23 cellular contexts compared by ENCODE assay signal in the genomic region with DNA sequence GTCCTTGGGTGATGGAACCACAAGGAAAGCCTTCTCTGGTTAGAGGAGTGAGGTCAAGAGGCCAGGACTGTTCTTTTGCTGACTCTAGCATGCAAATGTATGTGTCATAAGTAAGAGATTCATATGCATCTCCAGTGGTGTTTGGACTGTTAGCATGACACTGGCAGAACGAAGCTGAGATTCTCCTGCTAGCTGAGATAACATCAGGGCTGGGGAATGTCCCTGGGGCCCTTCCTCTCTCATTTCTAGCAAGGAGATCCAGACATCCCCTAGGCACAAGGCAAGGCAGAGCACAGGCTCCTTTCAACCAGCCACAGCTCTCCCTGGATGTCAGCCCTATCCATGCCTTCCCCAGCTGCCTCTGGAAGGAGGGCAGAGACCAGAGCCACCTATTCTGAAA.
DNase-seq lines count a peak whose midpoint lies in the region; ATAC-seq and TF ChIP-seq lines count a peak whose summit lies in the region.
"Had no signal": no experiment of that assay in that cellular context is flagged by ENCODE, and none has a peak within 500 bp of the region (broad histone marks: within the 10 kb centered on the region; RNA-seq: fewer than 3 reads in every experiment).

No MANE protein-coding gene starts in this region.

- H3K27me3 Mint-ChIP-seq in chondrocyte (ENCODE audit: low read depth) (no peaks in the 10 kb centered on the region), neural crest cell (ENCODE audit: low read depth) (no peaks in the 10 kb centered on the region)
- H3K27me3 Mint-ChIP-seq: activated B cell treated with CpG ODN at 0.5 μM for 24 hours had no signal

- H3K27ac Mint-ChIP-seq in chondrocyte (ENCODE audit: unreplicated experiment) (peak overlapping the region; percentile 39), neural crest cell (ENCODE audit: unreplicated experiment) (peak overlapping the region; percentile 6)
- H3K27ac Mint-ChIP-seq: activated B cell treated with CpG ODN at 0.5 μM for 24 hours; activated CD8-positive, alpha-beta T cell treated with anti-CD3 and anti-CD28 coated beads, Interleukin-2, amount 10 ng/mL, durations not matched to agents 7 days and 5 days; type B pancreatic cell had no signal

- H3K9me3 Mint-ChIP-seq in chondrocyte (ENCODE audit: low read depth), result no peaks in the 10 kb centered on the region
- no peaks in the 10 kb centered on the region for H3K9me3 Mint-ChIP-seq in neural crest cell
- H3K9me3 Mint-ChIP-seq: nephron, type B pancreatic cell had no signal

- ATAC-seq in HG03175 (IDR thresholded peaks at IDR 0.05; ENCODE audit: unreplicated experiment) (no peak), HG03025 (IDR thresholded peaks at IDR 0.05; ENCODE audit: low FRiP score, unreplicated experiment) (no peak)
- ATAC-seq: activated CD8-positive, alpha-beta T cell treated with anti-CD3 and anti-CD28 coated beads, Interleukin-2, amount 10 ng/mL, durations not matched to agents 7 days and 5 days had no signal

- H3K36me3 Mint-ChIP-seq in chondrocyte (ENCODE audit: low read depth), result no peaks in the 10 kb centered on the region
- H3K36me3 Mint-ChIP-seq in neural crest cell (ENCODE audit: low read depth), result no peaks in the 10 kb centered on the region
- H3K36me3 Mint-ChIP-seq: type B pancreatic cell had no signal

- no peak for TF ChIP-seq CTCF in chondrocyte (IDR thresholded peaks at IDR 0.05)
- no peak for TF ChIP-seq CTCF in neural crest cell (conservative IDR thresholded peaks at IDR 0.05)

- DNase-seq in COLO829 (ENCODE audit: low spot score) (peak; percentile 12), HT1080 (ENCODE audit: low read depth) (peak; percentile 3), chondrocyte (ENCODE audit: low spot score) (no peak), neural crest cell (ENCODE audit: low read depth, low spot score) (no peak), pons (ENCODE audit: low spot score) (no peak), HuH-7.5 (ENCODE audit: low spot score) (no peak)
- DNase-seq: activated B cell treated with CpG ODN at 0.5 μM for 24 hours; activated CD8-positive, alpha-beta T cell treated with anti-CD3 and anti-CD28 coated beads, Interleukin-2, amount 10 ng/mL, durations not matched to agents 7 days and 5 days; activated naive CD4-positive, alpha-beta T cell treated with Interleukin-2 at 50 U/mL for 16 hours; activated T-cell treated with anti-CD3 and anti-CD28 coated beads, Interleukin-2, amount 50 U/mL, for 1 hour; anterior cingulate cortex; DMS79; effector memory CD4-positive, alpha-beta T cell; esophagus squamous epithelium; NCI-H2081; NCI-H446 treated with DMSO at 0.1 percent for 48 hours; stimulated activated CD4-positive, alpha-beta T cell treated with anti-CD3 and anti-CD28 coated beads, Interleukin-4, amount 100 ng/mL, for 1 hour; stomach; T-helper 9 cell had no signal

- peaks cover 38% of the 10 kb centered on the region for H3K4me1 Mint-ChIP-seq in chondrocyte (ENCODE audit: low read depth)
- H3K4me1 Mint-ChIP-seq in neural crest cell, result peaks cover 18% of the 10 kb centered on the region
- H3K4me1 Mint-ChIP-seq: activated B cell treated with CpG ODN at 0.5 μM for 24 hours had no signal

- H3K4me3 Mint-ChIP-seq in chondrocyte (ENCODE audit: unreplicated experiment) (no peak overlapping the region), neural crest cell (no peak overlapping the region)
- H3K4me3 Mint-ChIP-seq: activated B cell treated with CpG ODN at 0.5 μM for 24 hours; activated CD8-positive, alpha-beta T cell treated with anti-CD3 and anti-CD28 coated beads, Interleukin-2, amount 10 ng/mL, durations not matched to agents 7 days and 5 days; nephron; type B pancreatic cell had no signal

Comparison
In these comparisons a context has a peak if more than half of its experiments do, and no peak if none do; other contexts are left out.
1. DNase-seq: peak in COLO829 (single experiment) and HT1080 (single experiment); none in chondrocyte (single experiment), neural crest cell (single experiment), pons (single experiment) and HuH-7.5 (single experiment).